Comparison of ENCODE assay signal across 11 cellular contexts in the genomic region with DNA sequence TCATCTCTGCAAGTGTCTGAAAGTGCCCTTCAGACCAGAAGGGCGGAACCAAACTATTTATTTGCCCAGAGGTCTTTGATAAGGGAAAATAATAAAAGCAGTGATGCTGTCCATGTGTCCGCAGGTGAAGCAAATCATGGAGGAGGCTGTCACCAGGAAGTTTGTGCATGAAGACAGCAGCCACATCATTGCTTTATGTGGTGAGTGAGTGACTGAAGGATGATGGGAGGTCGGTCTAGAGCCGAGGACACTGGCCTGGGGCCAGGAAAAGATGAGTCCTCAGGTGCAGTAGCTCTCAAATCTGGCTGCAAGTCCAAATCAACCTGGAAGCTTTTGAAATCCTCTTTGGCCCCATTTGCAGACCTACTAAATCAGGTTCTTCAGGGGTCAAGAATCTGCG. TPM values are rescaled to one million over a fixed set of nuclear protein-coding genes. Genes with fewer than 3 reads are reported as not detected.
DNase-seq lines count a peak whose midpoint lies in the region; ATAC-seq, FAIRE-seq and TF ChIP-seq lines count a peak whose summit lies in the region.
"Had no signal": no experiment of that assay in that cellular context is flagged by ENCODE, and none has a peak within 500 bp of the region (broad histone marks: within the 10 kb centered on the region; RNA-seq: fewer than 3 reads in every experiment).

No MANE protein-coding gene starts in this region.

- no peak for DNase-seq in HTR-8/SVneo (ENCODE audit: insufficient read length, low spot score)
- DNase-seq in Peyer's patch, result peak in 2 of 3 donors; percentile 70 to 90
- DNase-seq in activated effector memory CD4-positive, alpha-beta T cell treated with anti-CD3 and anti-CD28 coated beads, Interleukin-2, amount 50 U/mL, for 16 hours, result peak; percentile 78
- peak; percentile 25 to 35 for DNase-seq in stimulated activated CD4-positive, alpha-beta T cell treated with anti-CD3 and anti-CD28 coated beads, Interleukin-2, amount 100 ng/mL, for 48 hours
- no peak for DNase-seq in NCI-H1092 treated with DMSO at 0.1 percent for 48 hours (lab: John Stamatoyannopoulos, UW)
- DNase-seq: effector CD4-positive, alpha-beta T cell; foreskin fibroblast; immature natural killer cell had no signal

- H3K27me3 ChIP-seq in Peyer's patch, result no peaks in the 10 kb centered on the region
- H3K27me3 ChIP-seq: ovary had no signal

- peak; percentile 60 for FAIRE-seq in HTR-8/SVneo (lab: Jason Lieb, UNC)

- peaks cover 0 to 17% (median 0%) of the 10 kb centered on the region in 4 donors for H3K4me1 ChIP-seq in Peyer's patch

- peak in 1 of 2 donors; percentile 23 for TF ChIP-seq POLR2A in Peyer's patch (IDR thresholded peaks at IDR 0.05)

- no peak for ATAC-seq in GM21529 (IDR thresholded peaks at IDR 0.05; ENCODE audit: unreplicated experiment)
- ATAC-seq in GM19035 (IDR thresholded peaks at IDR 0.05; ENCODE audit: unreplicated experiment), result no peak

- peaks cover 0 to 22% (median 0%) of the 10 kb centered on the region in 3 donors for H3K36me3 ChIP-seq in Peyer's patch
- H3K36me3 ChIP-seq: ovary had no signal

- TF ChIP-seq CTCF in Peyer's patch (IDR thresholded peaks at IDR 0.05), result peak in 1 of 6 experiments; percentile 3

- peak overlapping the region in 2 of 4 donors; percentile 27 to 82 for H3K27ac ChIP-seq in Peyer's patch
- H3K27ac ChIP-seq: ovary had no signal

- H3K9me3 ChIP-seq in Peyer's patch, result no peaks in the 10 kb centered on the region
- H3K9me3 ChIP-seq: ovary had no signal

- no peak overlapping the region for H3K4me3 ChIP-seq in Peyer's patch
- H3K4me3 ChIP-seq: ovary had no signal

RNA-seq across cellular contexts. Expression of a gene that starts 6.1 kb away (rescaled TPM):
- 100 to 1,000 TPM in 3 of 4 donors, 10 to 100 TPM in 1; 48.5 to 151 (median 113) TPM for total RNA-seq in Peyer's patch

RNA-seq across cellular contexts. Expression of a gene that starts 7.2 kb away (rescaled TPM):
- total RNA-seq in Peyer's patch, result 10 to 100 TPM in 3 of 4 donors, 1 to 10 TPM in 1; 5.6 to 87.5 (median 28.6) TPM

RNA-seq across cellular contexts. Expression of a gene that starts 39.7 kb away (rescaled TPM):
- total RNA-seq in Peyer's patch, result 10 to 100 TPM in 1 of 4 donors, 1 to 10 TPM in 3; 2.1 to 27.2 (median 5.5) TPM

RNA-seq across cellular contexts. Expression of a gene that starts 39.8 kb away (rescaled TPM):
- 100 to 1,000 TPM in 1 of 4 donors, 10 to 100 TPM in 3; 33.3 to 139 (median 67.4) TPM for total RNA-seq in Peyer's patch

RNA-seq across cellular contexts. Expression of a gene that starts 57.4 kb away (rescaled TPM):
- 10 to 100 TPM in 3 of 4 donors, 1 to 10 TPM in 1; 9.5 to 57.8 (median 39.0) TPM for total RNA-seq in Peyer's patch

Comparison
In these comparisons a context has a peak if more than half of its experiments do, and no peak if none do; other contexts are left out.
1. DNase-seq: peak in Peyer's patch (2 of 3), activated effector memory CD4-positive, alpha-beta T cell treated with anti-CD3 and anti-CD28 coated beads, Interleukin-2, amount 50 U/mL, for 16 hours (single experiment) and stimulated activated CD4-positive, alpha-beta T cell treated with anti-CD3 and anti-CD28 coated beads, Interleukin-2, amount 100 ng/mL, for 48 hours (2 of 2); none in HTR-8/SVneo (single experiment) and NCI-H1092 treated with DMSO at 0.1 percent for 48 hours (single experiment).